ENCODE assay signal across 1 cellular context in genomic region chr7:127391591-127392181, GRCh38.
TF ChIP-seq lines count a peak whose summit lies in the region.

No MANE protein-coding gene starts in this region.

TF ChIP-seq in K562, 482 proteins besides CTCF, POLR2A, EP300 and RAD21 (continued from another document and continues in another):
- TF ChIP-seq JUN (IDR thresholded peaks at IDR 0.05; ENCODE audit: borderline replicate concordance, low read depth, low read length) (no peak), JUN (CRISPR knock-in tag; IDR thresholded peaks at IDR 0.05; ENCODE audit: borderline replicate concordance) (no peak), HDAC6 (IDR thresholded peaks at IDR 0.05; ENCODE audit: low read depth, low read length) (no peak), NFRKB (IDR thresholded peaks at IDR 0.05; ENCODE audit: low read depth) (no peak), LCOR (CRISPR knock-in tag; IDR thresholded peaks at IDR 0.05) (no peak; the same call in none of the 2 replicates), NCOA6 (IDR thresholded peaks at IDR 0.05) (no peak), ZKSCAN3 (CRISPR knock-in tag; IDR thresholded peaks at IDR 0.05) (no peak), MIER1 (IDR thresholded peaks at IDR 0.05; ENCODE audit: low read depth) (no peak), BRF1 (IDR thresholded peaks at IDR 0.05; ENCODE audit: borderline replicate concordance, extremely low read depth, insufficient read length) (no peak), ZNF449 (CRISPR knock-in tag; IDR thresholded peaks at IDR 0.05) (no peak), UBTF (IDR thresholded peaks at IDR 0.05; ENCODE audit: borderline replicate concordance in 1 of 2, low read depth in 2 of 2, low read length in 2 of 2) (peak; percentile 74 to 86; a peak in 3 of 4 replicates), PBX2 (CRISPR knock-in tag; IDR thresholded peaks at IDR 0.05; ENCODE audit: low read depth) (no peak), PBX2 (tag; conservative IDR thresholded peaks at IDR 0.05; ENCODE audit: low read depth) (no peak), MEIS2 (IDR thresholded peaks at IDR 0.05; ENCODE audit: partially characterized antibody) (no peak), ZBTB26 (CRISPR knock-in tag; IDR thresholded peaks at IDR 0.05) (no peak), CREB5 (CRISPR knock-in tag; IDR thresholded peaks at IDR 0.05) (no peak), BRD4 (IDR thresholded peaks at IDR 0.05) (no peak), THRAP3 (IDR thresholded peaks at IDR 0.05; ENCODE audit: borderline replicate concordance) (no peak), CBX1 (IDR thresholded peaks at IDR 0.05; ENCODE audit: low read depth) (no peak), MCM5 (IDR thresholded peaks at IDR 0.05; ENCODE audit: low read depth) (no peak), FOXO4 (CRISPR knock-in tag; IDR thresholded peaks at IDR 0.05) (no peak), CBFA2T3 (IDR thresholded peaks at IDR 0.05) (no peak), ZNF324 (CRISPR knock-in tag; IDR thresholded peaks at IDR 0.05) (no peak), ZNF589 (CRISPR knock-in tag; IDR thresholded peaks at IDR 0.05; ENCODE audit: low read depth) (0 out of 2 replicates have a peak, but pooled peaks have one; percentile 3), ZFX (CRISPR knock-in tag; IDR thresholded peaks at IDR 0.05) (peak; percentile 80), CLOCK (CRISPR knock-in tag; IDR thresholded peaks at IDR 0.05; ENCODE audit: borderline replicate concordance) (no peak), NCOR1 (IDR thresholded peaks at IDR 0.05) (peak; percentile 25; the same call in 1 of the 2 replicates), ZBTB34 (CRISPR knock-in tag; IDR thresholded peaks at IDR 0.05) (no peak), ZNF57 (CRISPR knock-in tag; IDR thresholded peaks at IDR 0.05) (no peak), ZNF174 (CRISPR knock-in tag; IDR thresholded peaks at IDR 0.05) (no peak), ATF2 (CRISPR knock-in tag; IDR thresholded peaks at IDR 0.05) (peak; percentile 55; the same call in 1 of the 2 replicates), ZNF696 (CRISPR knock-in tag; conservative IDR thresholded peaks at IDR 0.05) (no peak), ZNF124 (CRISPR knock-in tag; IDR thresholded peaks at IDR 0.05) (no peak), SFPQ (IDR thresholded peaks at IDR 0.05; ENCODE audit: low read depth, low read length) (no peak), ZNF785 (CRISPR knock-in tag; IDR thresholded peaks at IDR 0.05) (no peak), RCOR1 (IDR thresholded peaks at IDR 0.05; ENCODE audit: borderline replicate concordance in 1 of 2, low read depth in 2 of 2, low read length in 2 of 2) (no peak), THAP7 (CRISPR knock-in tag; IDR thresholded peaks at IDR 0.05) (no peak), NFIX (CRISPR knock-in tag; IDR thresholded peaks at IDR 0.05; ENCODE audit: low read depth) (no peak), ZNF347 (CRISPR knock-in tag; IDR thresholded peaks at IDR 0.05; ENCODE audit: low read depth) (no peak), ZNF184 (CRISPR knock-in tag; IDR thresholded peaks at IDR 0.05) (no peak), NUFIP1 (IDR thresholded peaks at IDR 0.05; ENCODE audit: partially characterized antibody) (no peak), ZNF75A (CRISPR knock-in tag; IDR thresholded peaks at IDR 0.05) (no peak), SMAD1 (IDR thresholded peaks at IDR 0.05; ENCODE audit: low read depth, low read length, partially characterized antibody) (peak; percentile 53), ESRRA (IDR thresholded peaks at IDR 0.05; ENCODE audit: borderline replicate concordance, low read depth) (no peak), DMBX1 (CRISPR knock-in tag; IDR thresholded peaks at IDR 0.05; ENCODE audit: borderline replicate concordance) (0 out of 2 replicates have a peak, but pooled peaks have one; percentile 22), ZNF699 (CRISPR knock-in tag; IDR thresholded peaks at IDR 0.05; ENCODE audit: insufficient replicate concordance) (no peak)
